Comparison of ENCODE assay signal across 15 cellular contexts in the genomic region with DNA sequence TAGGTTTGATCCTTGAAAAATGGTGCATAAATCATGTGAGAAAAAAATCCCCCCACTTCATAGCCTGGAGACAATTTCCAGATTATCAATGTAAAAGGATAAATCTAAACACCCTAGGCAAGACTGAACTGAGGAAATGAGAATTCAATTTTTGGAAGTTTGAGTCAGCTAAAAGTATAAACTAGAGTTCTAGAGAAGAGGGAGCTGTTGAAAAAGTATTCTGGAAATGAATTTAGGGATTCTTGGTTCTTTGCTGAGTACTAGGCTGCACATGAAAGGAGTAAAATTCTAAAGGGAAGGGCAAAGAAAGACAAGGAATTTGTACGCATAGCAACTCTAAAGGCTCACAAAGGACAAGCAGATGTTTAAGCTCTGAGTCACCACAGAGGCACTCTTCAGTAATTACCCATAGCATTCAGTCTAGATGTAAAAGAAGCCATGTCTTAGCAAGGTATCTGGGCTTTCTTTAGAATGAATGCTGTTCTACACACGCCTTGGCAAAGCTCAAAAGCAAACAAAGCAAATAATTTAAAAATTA.
A peak's percentile ranks its signal among the peaks of the same experiment; 100 is the strongest.
DNase-seq lines count a peak whose midpoint lies in the region; ATAC-seq, FAIRE-seq and TF ChIP-seq lines count a peak whose summit lies in the region.
"Had no signal": no experiment of that assay in that cellular context is flagged by ENCODE, and none has a peak within 500 bp of the region (broad histone marks: within the 10 kb centered on the region; RNA-seq: fewer than 3 reads in every experiment).

No MANE protein-coding gene starts in this region.

- intact Hi-C loops in Calu3 (cut with micrococcal nuclease; ENCODE audit: unreplicated experiment) (no loop called here), testis (cut with DNase I; ENCODE audit: low total_unique reads) (no loop called here)

- FAIRE-seq in bronchial epithelial cell (lab: Jason Lieb, UNC), result no peak
- no peak for FAIRE-seq in keratinocyte (lab: Jason Lieb, UNC)

- no peak overlapping the region for H3K9ac ChIP-seq in keratinocyte (ENCODE audit: control insufficient read depth, extremely low read depth, insufficient read depth, low read length)

- WGBS in testis, 2 donors, result 83 to 90% methylated on average over 2 of the region's 2 CpGs

- H3K4me3 Mint-ChIP-seq in Calu3 (ENCODE audit: low read depth, unreplicated experiment), result no peak overlapping the region
- H3K4me3 Mint-ChIP-seq: stimulated activated memory B cell treated with anti-CD40 and anti-IgM and Interleukin-4, amounts not matched to agents 10 μg/mL and 1 μg/mL and 100 μg/mL, for 72 hours had no signal

- H3K27ac Mint-ChIP-seq in Calu3 (ENCODE audit: unreplicated experiment), result no peak overlapping the region
- H3K27ac Mint-ChIP-seq: stimulated activated memory B cell treated with anti-CD40 and anti-IgM and Interleukin-4, amounts not matched to agents 10 μg/mL and 1 μg/mL and 100 μg/mL, for 72 hours had no signal

- CTCF ChIA-PET in Calu3 (lab: Charles Lee), result no interaction called here

- H3K27me3 ChIP-seq in bronchial epithelial cell (ENCODE audit: control insufficient read depth, insufficient read depth, low read length) (no peaks in the 10 kb centered on the region), keratinocyte (ENCODE audit: control insufficient read depth, extremely low read depth, insufficient read depth, low read length) (no peaks in the 10 kb centered on the region), testis (no peaks in the 10 kb centered on the region)

- H3K9me3 ChIP-seq in keratinocyte (ENCODE audit: control insufficient read depth, low read depth, low read length) (no peaks in the 10 kb centered on the region), testis (no peaks in the 10 kb centered on the region)

- TF ChIP-seq POLR2A in testis (IDR thresholded peaks at IDR 0.05), result no peak

- H3K27ac ChIP-seq in keratinocyte (ENCODE audit: control insufficient read depth, insufficient read depth, low read length) (no peak overlapping the region), testis (no peak overlapping the region)
- H3K27ac ChIP-seq: PC-9 had no signal

- ATAC-seq in left lobe of liver, result no peak
- ATAC-seq: stimulated activated memory B cell treated with anti-CD40 and anti-IgM and Interleukin-4, amounts not matched to agents 10 μg/mL and 1 μg/mL and 100 μg/mL, for 72 hours had no signal

- DNase-seq in Calu3 (peak; percentile 2), LoVo (ENCODE audit: low spot score) (peak; percentile 27), bronchial epithelial cell (ENCODE audit: low read depth) (peak; percentile 47), keratinocyte (ENCODE audit: low read depth, low spot score) (peak; percentile 1), NCI-H526 (lab: John Stamatoyannopoulos, UW) (no peak), mucosa of gallbladder (ENCODE audit: low spot score) (no peak), left lobe of liver (ENCODE audit: low spot score) (no peak), testis (no peak)
- DNase-seq: activated CD4-positive, alpha-beta T cell treated with anti-CD3 and anti-CD28 coated beads for 1 hour; activated gamma-delta T cell treated with Interleukin-2 at 50 U/mL for 16 hours; C1 segment of cervical spinal cord; effector CD4-positive, alpha-beta T cell; NCI-H1694 treated with DMSO at 0.1 percent for 48 hours had no signal

- no peaks in the 10 kb centered on the region for H3K27me3 Mint-ChIP-seq in Calu3 (ENCODE audit: unreplicated experiment)
- H3K27me3 Mint-ChIP-seq: stimulated activated memory B cell treated with anti-CD40 and anti-IgM and Interleukin-4, amounts not matched to agents 10 μg/mL and 1 μg/mL and 100 μg/mL, for 72 hours had no signal

- no peaks in the 10 kb centered on the region for H3K4me1 Mint-ChIP-seq in Calu3 (ENCODE audit: low read depth, unreplicated experiment)
- H3K4me1 Mint-ChIP-seq: stimulated activated memory B cell treated with anti-CD40 and anti-IgM and Interleukin-4, amounts not matched to agents 10 μg/mL and 1 μg/mL and 100 μg/mL, for 72 hours had no signal

- H3K36me3 Mint-ChIP-seq in Calu3 (ENCODE audit: insufficient read depth, unreplicated experiment), result no peaks in the 10 kb centered on the region
- H3K36me3 Mint-ChIP-seq: stimulated activated memory B cell treated with anti-CD40 and anti-IgM and Interleukin-4, amounts not matched to agents 10 μg/mL and 1 μg/mL and 100 μg/mL, for 72 hours had no signal

- no peak overlapping the region for H3K4me3 ChIP-seq in bronchial epithelial cell (ENCODE audit: low read depth, low read length)
- H3K4me3 ChIP-seq in keratinocyte (ENCODE audit: control insufficient read depth in 2 of 3, extremely low read depth in 1 of 3, insufficient read depth in 2 of 3, low read depth in 1 of 3, low read length in 3 of 3), result no peak overlapping the region
- H3K4me3 ChIP-seq in testis, result no peak overlapping the region
- H3K4me3 ChIP-seq: PC-9 had no signal

- no peaks in the 10 kb centered on the region for H3K9me1 ChIP-seq in keratinocyte (ENCODE audit: control insufficient read depth, extremely low read depth, insufficient read depth, low read length)

- peaks cover 6% of the 10 kb centered on the region for H3K9me3 Mint-ChIP-seq in Calu3 (ENCODE audit: low read depth, unreplicated experiment)

- H3K36me3 ChIP-seq in bronchial epithelial cell (ENCODE audit: control insufficient read depth, insufficient read depth, low read length), result no peaks in the 10 kb centered on the region
- H3K36me3 ChIP-seq in keratinocyte (ENCODE audit: control insufficient read depth in 2 of 2, extremely low read depth in 1 of 2, insufficient read depth in 2 of 2, low read length in 2 of 2), result no peaks in the 10 kb centered on the region
- H3K36me3 ChIP-seq in testis (ENCODE audit: low read depth, missing control alignments), result no peaks in the 10 kb centered on the region

- no peak overlapping the region for H3K4me2 ChIP-seq in keratinocyte (ENCODE audit: control insufficient read depth, extremely low read depth, insufficient read depth, low read depth, low read length)
- H3K4me2 ChIP-seq: PC-9 had no signal

- H3K4me1 ChIP-seq in keratinocyte (ENCODE audit: control insufficient read depth, extremely low read depth, insufficient read depth, low read length), result no peaks in the 10 kb centered on the region
- no peaks in the 10 kb centered on the region for H3K4me1 ChIP-seq in testis

- no peak overlapping the region for H2AFZ ChIP-seq in keratinocyte (ENCODE audit: control insufficient read depth, low read length)
- H2AFZ ChIP-seq: PC-9 had no signal

- dilution Hi-C loops in keratinocyte (cut with MboI; ENCODE audit: extremely low pct_ligation_motif_present, low sequenced_read_pairs), result no loop called here

- TF ChIP-seq CTCF in Calu3 (IDR thresholded peaks at IDR 0.05; ENCODE audit: unreplicated experiment) (no peak), bronchial epithelial cell (IDR thresholded peaks at IDR 0.05; ENCODE audit: insufficient read depth, low read length, severe bottlenecking) (no peak), keratinocyte (optimal IDR thresholded peaks at IDR 0.05 in 1 of 3, IDR thresholded peaks at IDR 0.05 in 1 of 3, conservative IDR thresholded peaks at IDR 0.05 in 1 of 3; ENCODE audit: extremely low read depth in 1 of 3, insufficient read depth in 2 of 3, low read length in 3 of 3) (no peak), testis (IDR thresholded peaks at IDR 0.05) (no peak)

- no peaks in the 10 kb centered on the region for H3K79me2 ChIP-seq in keratinocyte (ENCODE audit: control insufficient read depth, insufficient read depth, low read length)

- H4K20me1 ChIP-seq in keratinocyte (ENCODE audit: control insufficient read depth, extremely low read depth, insufficient read depth, low read length), result no peaks in the 10 kb centered on the region

- no TSS peak for BruUV-seq in Calu3 (replicated peaks; lab: Mats Ljungman, UMichigan)

Comparison
In these comparisons a context has a peak if more than half of its experiments do, and no peak if none do; other contexts are left out.
1. DNase-seq: peak in Calu3 (single experiment), LoVo (single experiment), bronchial epithelial cell (single experiment) and keratinocyte (single experiment); none in NCI-H526 (0 of 2), mucosa of gallbladder (single experiment), left lobe of liver (single experiment) and testis (single experiment).